ENCODE assay signal across 13 cellular contexts in genomic region chr4:153523941-153524386, GRCh38. TPM values are rescaled to one million over a fixed set of nuclear protein-coding genes. Genes with fewer than 3 reads are reported as not detected.
DNase-seq lines count a peak whose midpoint lies in the region; ATAC-seq and TF ChIP-seq lines count a peak whose summit lies in the region.
"Had no signal": no experiment of that assay in that cellular context is flagged by ENCODE, and none has a peak within 500 bp of the region (broad histone marks: within the 10 kb centered on the region; RNA-seq: fewer than 3 reads in every experiment).

No MANE protein-coding gene starts in this region.

- peak overlapping the region; percentile 16; the same call in 1 of the 2 replicates for H3K9ac ChIP-seq in OCI-LY3 (ENCODE audit: low read length)

- no peaks in the 10 kb centered on the region for H3K9me3 ChIP-seq in OCI-LY3 (ENCODE audit: insufficient read depth, low read length)
- H3K9me3 ChIP-seq in sigmoid colon = no peaks in the 10 kb centered on the region
- H3K9me3 ChIP-seq in prostate gland = no peaks in the 10 kb centered on the region

- no peaks in the 10 kb centered on the region for H3K9me3 Mint-ChIP-seq in activated CD4-positive, alpha-beta T cell treated with anti-CD3 and anti-CD28 coated beads for 36 hours (ENCODE audit: low read depth)
- H3K9me3 Mint-ChIP-seq in effector memory CD8-positive, alpha-beta T cell = no peaks in the 10 kb centered on the region
- H3K9me3 Mint-ChIP-seq: neural crest cell had no signal

- H3K27ac ChIP-seq in OCI-LY3 (ENCODE audit: low read length) (peak overlapping the region; percentile 38), sigmoid colon (peak overlapping the region in 3 of 4 donors; percentile 7 to 45 (median 42)), prostate gland (no peak overlapping the region)
- H3K27ac ChIP-seq: cardiac muscle cell had no signal

- H3K4me2 ChIP-seq in OCI-LY3 (ENCODE audit: low read length) = peak overlapping the region; percentile 71

- no peaks in the 10 kb centered on the region for H3K27me3 ChIP-seq in OCI-LY3 (ENCODE audit: low read depth, low read length)
- H3K27me3 ChIP-seq in sigmoid colon = no peaks in the 10 kb centered on the region
- H3K27me3 ChIP-seq in prostate gland (replicated peaks; ENCODE audit: insufficient read depth) = no peaks in the 10 kb centered on the region
- H3K27me3 ChIP-seq: cardiac muscle cell had no signal

- POLR2A ChIA-PET in activated CD4-positive, alpha-beta T cell treated with anti-CD3 and anti-CD28 coated beads for 36 hours (lab: Charles Lee) = interaction anchor here (1.2 to 3.3 kb wide), 2 partner anchors 26 to 56 kb away, joined by 5 to 25 read pairs; no protein-coding TSS in a partner anchor

- peak overlapping the region; percentile 61 for H3K4me3 Mint-ChIP-seq in activated CD4-positive, alpha-beta T cell treated with anti-CD3 and anti-CD28 coated beads for 36 hours
- H3K4me3 Mint-ChIP-seq in effector memory CD8-positive, alpha-beta T cell = peak overlapping the region; percentile 70 to 72
- H3K4me3 Mint-ChIP-seq: neural crest cell had no signal

- H4K20me1 ChIP-seq in OCI-LY3 (ENCODE audit: insufficient read depth, low read length) = peaks cover 99% of the 10 kb centered on the region

- peaks cover 73% of the 10 kb centered on the region for H3K4me1 ChIP-seq in OCI-LY3 (ENCODE audit: low read length)
- peaks cover 0 to 33% (median 24%) of the 10 kb centered on the region in 4 donors for H3K4me1 ChIP-seq in sigmoid colon
- H3K4me1 ChIP-seq in prostate gland (replicated peaks) = no peaks in the 10 kb centered on the region

- CTCF ChIA-PET in activated CD4-positive, alpha-beta T cell treated with anti-CD3 and anti-CD28 coated beads for 36 hours (lab: Charles Lee) = interaction anchor here (0.8 to 3.2 kb wide), 5 partner anchors 9 to 76 kb away, joined by 3 to 13 read pairs (median 4); no protein-coding TSS in a partner anchor

- no peak for TF ChIP-seq EP300 in sigmoid colon (IDR thresholded peaks at IDR 0.05)

- peaks cover 100% of the 10 kb centered on the region for H3K79me2 ChIP-seq in OCI-LY3 (ENCODE audit: low read length)

- peaks cover 95% of the 10 kb centered on the region for H3K4me1 Mint-ChIP-seq in activated CD4-positive, alpha-beta T cell treated with anti-CD3 and anti-CD28 coated beads for 36 hours
- peaks cover 85 to 91% of the 10 kb centered on the region in 2 donors for H3K4me1 Mint-ChIP-seq in effector memory CD8-positive, alpha-beta T cell (ENCODE audit: low read depth in 2 of 2)

- no peaks in the 10 kb centered on the region for H3K27me3 Mint-ChIP-seq in activated CD4-positive, alpha-beta T cell treated with anti-CD3 and anti-CD28 coated beads for 36 hours
- H3K27me3 Mint-ChIP-seq in effector memory CD8-positive, alpha-beta T cell = no peaks in the 10 kb centered on the region

- TF ChIP-seq CTCF in OCI-LY3 (IDR thresholded peaks at IDR 0.05; ENCODE audit: low read depth, low read length) (no peak), sigmoid colon (IDR thresholded peaks at IDR 0.05) (no peak), prostate gland (IDR thresholded peaks at IDR 0.05) (no peak)

- H3K36me3 Mint-ChIP-seq in activated CD4-positive, alpha-beta T cell treated with anti-CD3 and anti-CD28 coated beads for 36 hours (ENCODE audit: low read depth) = peaks cover 41% of the 10 kb centered on the region
- H3K36me3 Mint-ChIP-seq in effector memory CD8-positive, alpha-beta T cell (ENCODE audit: insufficient read depth) = peaks cover 28% of the 10 kb centered on the region

- H3K27ac Mint-ChIP-seq in activated CD4-positive, alpha-beta T cell treated with anti-CD3 and anti-CD28 coated beads for 36 hours = peak overlapping the region; percentile 98
- peak overlapping the region; percentile 68 to 74 for H3K27ac Mint-ChIP-seq in effector memory CD8-positive, alpha-beta T cell

- no peak overlapping the region for H2AFZ ChIP-seq in OCI-LY3 (ENCODE audit: low read depth, low read length)

- WGBS in sigmoid colon, 2 donors = 57 to 74% methylated on average over 4 of the region's 4 CpGs
- 59% methylated on average over 4 of the region's 4 CpGs for WGBS in prostate gland

- no peak for ATAC-seq in activated CD4-positive, alpha-beta T cell treated with anti-CD3 and anti-CD28 coated beads for 36 hours
- no peak for ATAC-seq in effector memory CD8-positive, alpha-beta T cell (replicated peaks)
- ATAC-seq in left lobe of liver = no peak
- ATAC-seq: activated CD4-positive, CD25-positive, alpha-beta regulatory T cell treated with anti-CD3 and anti-CD28 coated beads, Interleukin-2, amount 50 U/mL, for 24 hours had no signal

- TF ChIP-seq POLR2A in sigmoid colon (IDR thresholded peaks at IDR 0.05) (no peak), prostate gland (IDR thresholded peaks at IDR 0.05) (no peak)

- intact Hi-C loops in activated CD4-positive, alpha-beta T cell treated with anti-CD3 and anti-CD28 coated beads for 36 hours (cut with DNase I, micrococcal nuclease) = loop anchor here (2.0 to 10.0 kb wide), 4 partner anchors 27 to 641 kb away; no protein-coding TSS in a partner anchor
- intact Hi-C loops in sigmoid colon (cut with DNase I) = no loop called here
- intact Hi-C loops in prostate gland (cut with DNase I) = no loop called here

- H3K36me3 ChIP-seq in OCI-LY3 (replicated peaks; ENCODE audit: low read depth, low read length) (peaks cover 52% of the 10 kb centered on the region), sigmoid colon (no peaks in the 10 kb centered on the region), prostate gland (no peaks in the 10 kb centered on the region)
- H3K36me3 ChIP-seq: cardiac muscle cell had no signal

- H3K4me3 ChIP-seq in OCI-LY3 (ENCODE audit: low read length) (peak overlapping the region; percentile 27), sigmoid colon (no peak overlapping the region), prostate gland (no peak overlapping the region)
- H3K4me3 ChIP-seq: cardiac muscle cell had no signal

- no peak for DNase-seq in activated CD4-positive, alpha-beta T cell treated with anti-CD3 and anti-CD28 coated beads for 36 hours
- no peak for DNase-seq in activated CD4-positive, alpha-beta T cell treated with anti-CD3 and anti-CD28 coated beads for 48 hours
- no peak for DNase-seq in effector memory CD8-positive, alpha-beta T cell
- DNase-seq in sigmoid colon (no peak), NCI-H1048 (lab: John Stamatoyannopoulos, UW) (no peak), prostate gland (ENCODE audit: low spot score) (no peak), left lobe of liver (ENCODE audit: low spot score) (no peak)
- DNase-seq: hippocampal formation; stimulated activated CD4-positive, alpha-beta T cell treated with anti-CD3 and anti-CD28 coated beads, Interleukin-4, amount 100 ng/mL, for 1 hour had no signal

RNA-seq across cellular contexts. Expression of gene TMEM131L, which starts 57.8 kb away (rescaled TPM):
- total RNA-seq in activated CD4-positive, alpha-beta T cell treated with anti-CD3 and anti-CD28 coated beads for 36 hours = 10 to 100 TPM; 45.8 to 45.9 TPM
- total RNA-seq in sigmoid colon (10 to 100 TPM in 3 of 4 donors, 1 to 10 TPM in 1; 8.2 to 27.2 (median 15.6) TPM), prostate gland (10 to 100 TPM in 1 of 2 donors, 1 to 10 TPM in 1; 9.3 to 12.5 TPM), left lobe of liver (14.0 TPM)
- 10 to 100 TPM in 1 of 3 donors, under 1 TPM in 2; 0.60 to 15.2 (median 0.69) TPM for polyA plus RNA-seq in sigmoid colon

Comparison
In these comparisons a context has a peak if more than half of its experiments do, and no peak if none do; other contexts are left out.
1. H3K27ac ChIP-seq: peak in OCI-LY3 (single experiment) and sigmoid colon (3 of 4); none in prostate gland (0 of 2).
2. intact Hi-C loops: an anchor here in activated CD4-positive, alpha-beta T cell treated with anti-CD3 and anti-CD28 coated beads for 36 hours (2.0 to 10.0 kb wide); none called in sigmoid colon and prostate gland.